Comparison of ENCODE assay signal across 8 cellular contexts in the genomic region with DNA sequence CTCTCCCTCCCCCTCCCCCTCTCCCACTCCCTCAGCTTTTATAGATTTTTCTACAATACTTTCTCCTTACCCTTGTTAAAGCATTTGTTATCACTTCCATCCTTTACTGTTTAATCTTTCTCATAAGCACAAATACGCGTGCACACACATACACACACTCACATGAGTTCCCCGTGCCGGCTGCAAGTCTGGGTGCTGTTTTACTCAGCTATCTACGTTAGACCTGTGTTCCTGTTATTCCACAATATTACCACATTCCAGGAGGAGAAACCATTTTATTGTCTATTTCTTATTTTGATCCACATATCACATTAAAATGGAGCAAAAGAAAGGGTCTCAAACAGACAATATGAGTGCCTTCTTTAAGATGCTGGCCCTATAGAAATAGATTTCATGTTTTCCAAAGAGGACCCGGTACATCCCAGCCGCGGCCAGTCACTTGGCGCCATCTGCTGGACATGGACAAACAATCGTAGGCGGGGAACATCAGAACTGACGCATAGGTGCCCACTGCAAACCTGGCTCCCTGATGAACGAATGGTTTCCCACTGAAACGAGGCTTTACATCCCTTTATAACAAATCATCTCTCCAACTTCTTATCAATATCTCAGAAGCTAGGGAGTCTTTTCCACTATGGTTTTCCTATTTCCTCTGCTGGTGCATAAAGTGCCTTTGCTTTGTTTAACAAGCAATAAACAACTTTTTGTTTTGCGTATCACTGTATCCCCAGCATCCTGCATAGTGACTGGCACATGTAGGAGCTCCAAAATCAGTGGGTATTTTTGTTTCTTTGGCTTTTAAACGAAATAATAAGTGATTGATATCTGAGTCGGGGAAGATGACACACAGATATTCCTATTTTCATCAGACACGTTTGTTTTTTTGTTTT. TPM values are rescaled to one million over a fixed set of nuclear protein-coding genes. Genes with fewer than 3 reads are reported as not detected.
DNase-seq lines count a peak whose midpoint lies in the region; ATAC-seq, FAIRE-seq and TF ChIP-seq lines count a peak whose summit lies in the region.

No MANE protein-coding gene starts in this region.

- no peak overlapping the region for H4K8ac ChIP-seq in H9 (replicated peaks; ENCODE audit: insufficient read length, low read depth, low read length)

- H2BK120ac ChIP-seq in H9 (ENCODE audit: low read depth, low read length, poor library complexity, severe bottlenecking) = no peak overlapping the region

- no peak overlapping the region for H2BK15ac ChIP-seq in H9 (ENCODE audit: low read depth, low read length)

- H3K4me2 ChIP-seq in H9 (ENCODE audit: insufficient read depth, insufficient read length, low read length) = no peak overlapping the region
- no peak overlapping the region for H3K4me2 ChIP-seq in endothelial cell of umbilical vein (ENCODE audit: insufficient read depth, low read length)

- H3K23me2 ChIP-seq in H9 (ENCODE audit: insufficient read length, low read depth, low read length, poor library complexity, severe bottlenecking) = no peaks in the 10 kb centered on the region

- no peak for TF ChIP-seq POLR2A in endothelial cell of umbilical vein (IDR thresholded peaks at IDR 0.05; ENCODE audit: low read depth, low read length)

- H4K5ac ChIP-seq in H9 (ENCODE audit: insufficient read length, low read depth, low read length) = no peak overlapping the region

- TF ChIP-seq CTCF in C4-2B (conservative IDR thresholded peaks at IDR 0.05) (peak; percentile 97), H9 (conservative IDR thresholded peaks at IDR 0.05) (peak; percentile 94), endothelial cell of umbilical vein (IDR thresholded peaks at IDR 0.05; ENCODE audit: extremely low read depth in 1 of 2, insufficient read depth in 1 of 2, low read depth in 1 of 2, low read length in 2 of 2) (peak; percentile 83), mucosa of descending colon (IDR thresholded peaks at IDR 0.05) (peak; percentile 75)

- H4K20me1 ChIP-seq in H9 (ENCODE audit: control insufficient read depth, insufficient read depth, insufficient read length) (no peaks in the 10 kb centered on the region), endothelial cell of umbilical vein (replicated peaks; ENCODE audit: control insufficient read depth, extremely low read depth, insufficient read depth, low read length) (no peaks in the 10 kb centered on the region)

- no peak overlapping the region for H4K91ac ChIP-seq in H9 (ENCODE audit: insufficient read length, low read depth, low read length)

- H3K36me3 Mint-ChIP-seq in H9 (ENCODE audit: insufficient read depth in 1 of 3, low read depth in 3 of 3) = peaks cover 8 to 29% (median 10%) of the 10 kb centered on the region in 3 experiments
- peaks cover 8% of the 10 kb centered on the region for H3K36me3 Mint-ChIP-seq in activated CD4-positive, alpha-beta memory T cell treated with anti-CD3 and anti-CD28 coated beads for 36 hours
- no peaks in the 10 kb centered on the region for H3K36me3 Mint-ChIP-seq in stimulated activated effector memory CD8-positive, alpha-beta T cell treated with anti-CD3 and anti-CD28 coated beads, Interleukin-12 subunit alpha, Interleukin-12 subunit beta, amount 100 ng/mL, for 72 hours

- no CpG with 5 or more reads among the region's 18 CpGs for WGBS in H9 (ENCODE audit: extremely low coverage, insufficient read length, low lambda C conversion rate)

- POLR2A ChIA-PET in activated CD4-positive, alpha-beta memory T cell treated with anti-CD3 and anti-CD28 coated beads for 36 hours (lab: Charles Lee) = no interaction called here
- POLR2A ChIA-PET in endothelial cell of umbilical vein (lab: Charles Lee) = no interaction called here

- H3K27ac ChIP-seq in C4-2B (no peak overlapping the region), H9 (ENCODE audit: insufficient read length, low read depth, low read length) (no peak overlapping the region), endothelial cell of umbilical vein (ENCODE audit: insufficient read depth, low read depth, low read length) (no peak overlapping the region)

- H3K4ac ChIP-seq in H9 (ENCODE audit: low read depth, low read length) = no peak overlapping the region

- peak; percentile 93 for FAIRE-seq in endothelial cell of umbilical vein (lab: Jason Lieb, UNC)

- intact Hi-C loops in activated CD4-positive, alpha-beta memory T cell treated with anti-CD3 and anti-CD28 coated beads for 36 hours (cut with micrococcal nuclease) = loop anchor here (1.0 to 5.0 kb wide), 2 partner anchors 173 to 368 kb away; no protein-coding TSS in a partner anchor
- intact Hi-C loops in endothelial cell of umbilical vein (cut with micrococcal nuclease) (loop anchor here (1.0 to 5.0 kb wide), 6 partner anchors 24 to 811 kb away; no protein-coding TSS in a partner anchor), mucosa of descending colon (cut with DNase I, micrococcal nuclease) (loop anchor here in 1 of 2 donors (10.0 kb wide), 1 partner anchor 820 kb away; no protein-coding TSS in a partner anchor)

- H3K9me3 ChIP-seq in H9 (ENCODE audit: control insufficient read depth, low read depth, low read length) (peaks cover 8% of the 10 kb centered on the region), endothelial cell of umbilical vein (replicated peaks; ENCODE audit: control insufficient read depth, insufficient read depth, low read length) (no peaks in the 10 kb centered on the region), mucosa of descending colon (peaks cover 16% of the 10 kb centered on the region)

- no peak overlapping the region for H2AK5ac ChIP-seq in H9 (ENCODE audit: insufficient read length, low read length)

- no peak overlapping the region for H2AFZ ChIP-seq in H9 (ENCODE audit: low read length)
- no peak overlapping the region for H2AFZ ChIP-seq in endothelial cell of umbilical vein (ENCODE audit: low read depth, low read length)

- peaks cover 0 to 5% of the 10 kb centered on the region in 2 experiments; a peak in 2 of 4 replicates for H3K4me1 Mint-ChIP-seq in H9
- H3K4me1 Mint-ChIP-seq in activated CD4-positive, alpha-beta memory T cell treated with anti-CD3 and anti-CD28 coated beads for 36 hours (ENCODE audit: low read depth) = peaks cover 3% of the 10 kb centered on the region
- peaks cover 5% of the 10 kb centered on the region for H3K4me1 Mint-ChIP-seq in stimulated activated effector memory CD8-positive, alpha-beta T cell treated with anti-CD3 and anti-CD28 coated beads, Interleukin-12 subunit alpha, Interleukin-12 subunit beta, amount 100 ng/mL, for 72 hours

- H3T11ph ChIP-seq in H9 (ENCODE audit: low read length) = no peak overlapping the region

- H2BK5ac ChIP-seq in H9 (ENCODE audit: insufficient read length, low read length) = no peak overlapping the region

- BruUV-seq in endothelial cell of umbilical vein (replicated peaks; lab: Mats Ljungman, UMichigan) = no TSS peak

- H3K36me3 ChIP-seq in endothelial cell of umbilical vein (ENCODE audit: control insufficient read depth in 2 of 2, extremely low read depth in 1 of 2, insufficient read depth in 2 of 2, low read length in 2 of 2) = no peaks in the 10 kb centered on the region
- no peaks in the 10 kb centered on the region for H3K36me3 ChIP-seq in mucosa of descending colon (ENCODE audit: low read depth)

- H3K4me1 ChIP-seq in H9 (ENCODE audit: insufficient read depth, low read length) (no peaks in the 10 kb centered on the region), endothelial cell of umbilical vein (ENCODE audit: control insufficient read depth, extremely low read depth, insufficient read depth, low read length) (no peaks in the 10 kb centered on the region), mucosa of descending colon (ENCODE audit: low read depth) (no peaks in the 10 kb centered on the region)

- peak; percentile 75 for DNase-seq in H9
- DNase-seq in NCI-H510A treated with DMSO at 0.1 percent for 48 hours (lab: John Stamatoyannopoulos, UW) = peak; percentile 83
- peak; percentile 80 for DNase-seq in activated CD4-positive, alpha-beta memory T cell treated with anti-CD3 and anti-CD28 coated beads for 36 hours
- peak; percentile 61 for DNase-seq in endothelial cell of umbilical vein (ENCODE audit: low read depth, low spot score)
- peak in 2 of 3 donors; percentile 67 to 75 for DNase-seq in mucosa of descending colon
- peak; percentile 59 to 80 for DNase-seq in stimulated activated effector memory CD8-positive, alpha-beta T cell treated with anti-CD3 and anti-CD28 coated beads, Interleukin-12 subunit alpha, Interleukin-12 subunit beta, amount 100 ng/mL, for 72 hours (ENCODE audit: low spot score in 2 of 2)

- H3K18ac ChIP-seq in H9 (ENCODE audit: insufficient read length, low read depth, low read length) = no peak overlapping the region

- peaks cover 27 to 39% of the 10 kb centered on the region in 2 experiments for H3K9me3 Mint-ChIP-seq in H9
- H3K9me3 Mint-ChIP-seq in activated CD4-positive, alpha-beta memory T cell treated with anti-CD3 and anti-CD28 coated beads for 36 hours = peaks cover 16% of the 10 kb centered on the region
- peaks cover 9% of the 10 kb centered on the region for H3K9me3 Mint-ChIP-seq in stimulated activated effector memory CD8-positive, alpha-beta T cell treated with anti-CD3 and anti-CD28 coated beads, Interleukin-12 subunit alpha, Interleukin-12 subunit beta, amount 100 ng/mL, for 72 hours

- H3K23ac ChIP-seq in H9 (ENCODE audit: insufficient read length, low read depth, low read length) = no peak overlapping the region

- no peak overlapping the region for H3K56ac ChIP-seq in H9 (ENCODE audit: insufficient read length, low read depth, low read length)

- peaks cover 7% of the 10 kb centered on the region for H3K27me3 Mint-ChIP-seq in H9 (ENCODE audit: low read depth)
- peaks cover 17% of the 10 kb centered on the region for H3K27me3 Mint-ChIP-seq in activated CD4-positive, alpha-beta memory T cell treated with anti-CD3 and anti-CD28 coated beads for 36 hours

- ATAC-seq in mucosa of descending colon = peak; percentile 86
- peak; percentile 88 for ATAC-seq in stimulated activated effector memory CD8-positive, alpha-beta T cell treated with anti-CD3 and anti-CD28 coated beads, Interleukin-12 subunit alpha, Interleukin-12 subunit beta, amount 100 ng/mL, for 72 hours
- no peak for ATAC-seq in GM19452 (IDR thresholded peaks at IDR 0.05; ENCODE audit: unreplicated experiment)

- H3K79me2 ChIP-seq in H9 (ENCODE audit: insufficient read depth, low read length) = no peaks in the 10 kb centered on the region
- no peaks in the 10 kb centered on the region for H3K79me2 ChIP-seq in endothelial cell of umbilical vein (ENCODE audit: control insufficient read depth, insufficient read depth, low read length)

- no peak overlapping the region for H2BK12ac ChIP-seq in H9 (ENCODE audit: insufficient read length, low read depth, low read length)

- no peak overlapping the region for H3K14ac ChIP-seq in H9 (ENCODE audit: insufficient read depth, low read length)

- no peaks in the 10 kb centered on the region for H3K9me1 ChIP-seq in endothelial cell of umbilical vein (replicated peaks; ENCODE audit: control insufficient read depth, extremely low read depth, insufficient read depth, low read length)

- dilution Hi-C loops in endothelial cell of umbilical vein (cut with MboI; ENCODE audit: extremely low pct_ligation_motif_present, low sequenced_read_pairs) = no loop called here

- no peak overlapping the region for H3K9ac ChIP-seq in H9 (ENCODE audit: extremely low read depth, insufficient read length, low read length)
- H3K9ac ChIP-seq in endothelial cell of umbilical vein (replicated peaks; ENCODE audit: extremely low read depth, insufficient read depth, low read length) = no peak overlapping the region

- no peak overlapping the region for H3K4me3 ChIP-seq in endothelial cell of umbilical vein (replicated peaks in 1 of 3; ENCODE audit: insufficient read depth in 1 of 3, low read depth in 1 of 3, low read length in 3 of 3)
- H3K4me3 ChIP-seq in mucosa of descending colon = no peak overlapping the region

- no peaks in the 10 kb centered on the region for H3K79me1 ChIP-seq in H9 (ENCODE audit: insufficient read depth, low read depth, low read length, poor library complexity, severe bottlenecking)

- H2BK20ac ChIP-seq in H9 (ENCODE audit: low read depth, low read length, poor library complexity, severe bottlenecking) = no peak overlapping the region

- no peak overlapping the region for H3K27ac Mint-ChIP-seq in H9
- H3K27ac Mint-ChIP-seq in activated CD4-positive, alpha-beta memory T cell treated with anti-CD3 and anti-CD28 coated beads for 36 hours = no peak overlapping the region
- no peak overlapping the region for H3K27ac Mint-ChIP-seq in stimulated activated effector memory CD8-positive, alpha-beta T cell treated with anti-CD3 and anti-CD28 coated beads, Interleukin-12 subunit alpha, Interleukin-12 subunit beta, amount 100 ng/mL, for 72 hours

- CTCF ChIA-PET in activated CD4-positive, alpha-beta memory T cell treated with anti-CD3 and anti-CD28 coated beads for 36 hours (lab: Charles Lee) = interaction anchor here (0.6 to 3.3 kb wide), 22 partner anchors 8 to 860 kb away, joined by 3 to 26 read pairs (median 4); a partner anchor contains a TSS
- CTCF ChIA-PET in endothelial cell of umbilical vein (lab: Charles Lee) = interaction anchor here (0.6 to 3.6 kb wide), 26 partner anchors 10 to 1088 kb away, joined by 3 to 40 read pairs (median 4); a partner anchor contains a TSS

- H3K27me3 ChIP-seq in H9 (ENCODE audit: insufficient read depth, low read length) (no peaks in the 10 kb centered on the region), endothelial cell of umbilical vein (ENCODE audit: control insufficient read depth in 2 of 2, insufficient read depth in 2 of 2, low read length in 2 of 2) (peaks cover 5 to 7% of the 10 kb centered on the region in 2 experiments)

- H3K4me3 Mint-ChIP-seq in H9 = no peak overlapping the region
- H3K4me3 Mint-ChIP-seq in activated CD4-positive, alpha-beta memory T cell treated with anti-CD3 and anti-CD28 coated beads for 36 hours = no peak overlapping the region
- H3K4me3 Mint-ChIP-seq in stimulated activated effector memory CD8-positive, alpha-beta T cell treated with anti-CD3 and anti-CD28 coated beads, Interleukin-12 subunit alpha, Interleukin-12 subunit beta, amount 100 ng/mL, for 72 hours = no peak overlapping the region

RNA-seq across cellular contexts. Expression of a gene that starts 25.2 kb away (rescaled TPM):
- total RNA-seq in H9 (2021) = 13.6 and 16.1 TPM in 2 replicates
- 100 to 1,000 TPM; 107 to 113 TPM for total RNA-seq in activated CD4-positive, alpha-beta memory T cell treated with anti-CD3 and anti-CD28 coated beads for 36 hours
- 79.9 and 94.2 TPM in 2 replicates for total RNA-seq in endothelial cell of umbilical vein
- polyA plus RNA-seq in endothelial cell of umbilical vein = 22.1 and 22.7 TPM in 2 replicates
- 36.0 and 37.7 TPM in 2 replicates for polyA plus RNA-seq in endothelial cell of umbilical vein (2011; cell fraction: cytosol; rRNA removed)
- 49.5 and 59.3 TPM in 2 replicates for polyA plus RNA-seq in endothelial cell of umbilical vein (2011; cell fraction: nucleus; rRNA removed)
- 88.5 and 140 TPM in 2 replicates for polyA plus RNA-seq in endothelial cell of umbilical vein (2012)
- 48.8 and 81.8 TPM in 2 replicates for polyA minus RNA-seq in endothelial cell of umbilical vein
- 11.4 TPM for polyA minus RNA-seq in endothelial cell of umbilical vein (2011; cell fraction: cytosol; rRNA and poly(A)+ RNA removed)
- 17.2 and 24.6 TPM in 2 replicates for polyA minus RNA-seq in endothelial cell of umbilical vein (2011; cell fraction: nucleus; rRNA and poly(A)+ RNA removed)
- 100 to 1,000 TPM in 2 of 3 donors, 10 to 100 TPM in 1; 92.1 to 148 (median 101) TPM for total RNA-seq in mucosa of descending colon
